ENCODE assay signal across 8 cellular contexts in genomic region chr1:209768354-209768774, GRCh38. TPM values are rescaled to one million over a fixed set of nuclear protein-coding genes. Genes with fewer than 3 reads are reported as not detected.
A peak's percentile ranks its signal among the peaks of the same experiment; 100 is the strongest.
DNase-seq lines count a peak whose midpoint lies in the region; ATAC-seq, FAIRE-seq and TF ChIP-seq lines count a peak whose summit lies in the region.

No MANE protein-coding gene starts in this region.

- H3K4me3 ChIP-seq in gastroesophageal sphincter = peak overlapping the region in 1 of 2 donors; percentile 27
- no peak overlapping the region for H3K4me3 ChIP-seq in tibial artery

- intact Hi-C loops in tibial artery (cut with DNase I; ENCODE audit: low total_unique reads) = no loop called here

- H3K27me3 ChIP-seq in gastroesophageal sphincter (no peaks in the 10 kb centered on the region), tibial artery (no peaks in the 10 kb centered on the region)

- TF ChIP-seq POLR2A in GM19193 (IDR thresholded peaks at IDR 0.05; ENCODE audit: extremely low read depth, insufficient read depth, insufficient read length) (peak; percentile 72), gastroesophageal sphincter (IDR thresholded peaks at IDR 0.05) (no peak)

- in situ Hi-C loops in G401 (cut with HindIII; ENCODE audit: low sequenced_read_pairs) = no loop called here

- TF ChIP-seq EP300 in gastroesophageal sphincter (IDR thresholded peaks at IDR 0.05) = no peak

- DNase-seq in activated CD4-positive, alpha-beta T cell treated with anti-CD3 and anti-CD28 coated beads for 48 hours = peak; percentile 90
- DNase-seq in stimulated activated CD8-positive, alpha-beta memory T cell treated with anti-CD3 and anti-CD28 coated beads, Interleukin-12 subunit alpha, Interleukin-12 subunit beta, amount 100 ng/mL, for 4 hours (ENCODE audit: low read depth) = peak; percentile 54
- DNase-seq in tibial artery (no peak), urothelium cell line (ENCODE audit: low spot score) (no peak), G401 (ENCODE audit: low spot score) (no peak)

- ATAC-seq in HG03135 (IDR thresholded peaks at IDR 0.05; ENCODE audit: unreplicated experiment) = peak; percentile 84
- ATAC-seq in gastroesophageal sphincter = no peak

- H3K4me1 ChIP-seq in gastroesophageal sphincter (peaks cover 4 to 51% (median 16%) of the 10 kb centered on the region in 3 donors), tibial artery (peaks cover 0 to 25% (median 23%) of the 10 kb centered on the region in 4 donors)

- no peak for FAIRE-seq in urothelium cell line (lab: Jason Lieb, UNC)

- TF ChIP-seq CTCF in gastroesophageal sphincter (IDR thresholded peaks at IDR 0.05) (no peak), tibial artery (IDR thresholded peaks at IDR 0.05) (no peak)

- WGBS in gastroesophageal sphincter (ENCODE audit: low coverage in 1 of 2), 2 donors = 75 to 87% methylated on average over 3 to 7 of the region's 9 CpGs

- H3K36me3 ChIP-seq in gastroesophageal sphincter = no peaks in the 10 kb centered on the region
- no peaks in the 10 kb centered on the region for H3K36me3 ChIP-seq in tibial artery

- H3K27ac ChIP-seq in gastroesophageal sphincter (peak overlapping the region in 3 of 4 donors; percentile 75 to 80 (median 76)), tibial artery (peak overlapping the region in 1 of 2 donors; percentile 81)

- no peaks in the 10 kb centered on the region for H3K9me3 ChIP-seq in gastroesophageal sphincter
- no peaks in the 10 kb centered on the region for H3K9me3 ChIP-seq in tibial artery

RNA-seq across cellular contexts. Expression of gene TRAF3IP3, which starts 12.5 kb away (rescaled TPM):
- total RNA-seq in gastroesophageal sphincter = 1 to 10 TPM in 3 of 4 donors, under 1 TPM in 1; 0.77 to 5.7 (median 3.5) TPM
- 0.10 TPM in 1 of 2 replicates, not detected in the other for total RNA-seq in G401 (2014; rRNA removed; shearing (Covaris generic))

RNA-seq across cellular contexts. Expression of gene C1orf74, which starts 16.0 kb away (rescaled TPM):
- 1 to 10 TPM in 1 of 4 donors, under 1 TPM in 3; 0.64 to 1.3 (median 0.87) TPM for total RNA-seq in gastroesophageal sphincter
- 6.2 and 9.0 TPM in 2 replicates for total RNA-seq in G401 (2014; rRNA removed; shearing (Covaris generic))

RNA-seq across cellular contexts. Expression of gene IRF6, which starts 37.6 kb away (rescaled TPM):
- total RNA-seq in gastroesophageal sphincter = 1 to 10 TPM; 1.2 to 6.8 (median 2.8) TPM
- not detected in 2 replicates for total RNA-seq in G401 (2014; rRNA removed; shearing (Covaris generic))

RNA-seq across cellular contexts. Expression of gene UTP25, which starts 59.4 kb away (rescaled TPM):
- total RNA-seq in gastroesophageal sphincter = 1 to 10 TPM; 4.5 to 8.7 (median 8.0) TPM
- 9.7 and 13.5 TPM in 2 replicates for total RNA-seq in G401 (2014; rRNA removed; shearing (Covaris generic))

Comparison
In these comparisons a context has a peak if more than half of its experiments do, and no peak if none do; other contexts are left out.
1. DNase-seq: peak in activated CD4-positive, alpha-beta T cell treated with anti-CD3 and anti-CD28 coated beads for 48 hours (single experiment) and stimulated activated CD8-positive, alpha-beta memory T cell treated with anti-CD3 and anti-CD28 coated beads, Interleukin-12 subunit alpha, Interleukin-12 subunit beta, amount 100 ng/mL, for 4 hours (single experiment); none in tibial artery (0 of 2), urothelium cell line (single experiment) and G401 (single experiment).